ENCODE assay signal across 1 cellular context in genomic region chr1:27451346-27451745, GRCh38.
TF ChIP-seq lines count a peak whose summit lies in the region.

No MANE protein-coding gene starts in this region.

TF ChIP-seq in endothelial cell of umbilical vein, 7 proteins besides CTCF, POLR2A, EP300 and RAD21:
- TF ChIP-seq GATA2 (IDR thresholded peaks at IDR 0.05; ENCODE audit: insufficient read depth, insufficient read length, low read depth, low read length), result no peak
- TF ChIP-seq FOS (IDR thresholded peaks at IDR 0.05; ENCODE audit: borderline replicate concordance, insufficient read depth, low read length), result no peak
